In the genomic region with DNA sequence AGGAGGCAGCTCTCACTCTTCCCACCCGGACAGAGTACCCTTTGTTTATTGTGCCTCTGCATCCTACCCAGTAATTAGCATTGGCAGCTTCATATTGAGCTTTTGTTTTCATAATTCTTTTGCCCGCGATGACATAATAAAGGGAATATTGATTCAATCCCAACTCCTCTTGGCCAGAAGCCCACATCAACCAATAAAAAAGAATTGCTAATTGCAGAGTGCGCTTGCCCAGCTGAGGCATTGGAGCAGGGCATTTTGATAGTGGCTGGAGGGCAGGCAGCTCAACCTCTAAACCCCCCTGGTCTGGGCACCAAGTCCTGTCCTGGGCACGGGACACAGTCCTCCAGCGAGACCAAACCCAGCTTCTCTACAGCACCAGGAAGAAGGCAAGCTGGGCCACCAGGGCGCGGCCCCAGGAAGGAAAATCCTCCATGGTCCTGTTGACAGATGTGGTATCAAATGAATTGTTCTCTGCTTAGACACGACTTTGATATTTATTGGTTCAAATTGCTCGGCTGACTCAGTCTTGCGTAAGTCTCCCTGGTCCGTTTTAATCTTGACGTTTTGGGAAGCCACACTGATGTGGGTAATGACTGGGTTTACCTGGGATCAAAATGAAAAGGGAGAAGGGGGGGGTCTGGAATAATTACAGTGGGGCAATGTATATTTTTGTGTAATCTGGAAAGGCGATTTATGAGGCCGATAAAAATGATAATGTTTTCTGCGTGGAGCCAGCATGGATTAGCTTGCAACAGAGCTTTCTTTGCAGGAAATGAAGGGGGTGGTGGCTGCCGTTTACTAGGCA, we compare ENCODE assay signal across 8 cellular contexts.
DNase-seq lines count a peak whose midpoint lies in the region; ATAC-seq and TF ChIP-seq lines count a peak whose summit lies in the region.
"Had no signal": no experiment of that assay in that cellular context is flagged by ENCODE, and none has a peak within 500 bp of the region (broad histone marks: within the 10 kb centered on the region; RNA-seq: fewer than 3 reads in every experiment).

No MANE protein-coding gene starts in this region.

- peak overlapping the region; percentile 49 for H3K9ac ChIP-seq in SK-N-MC (ENCODE audit: insufficient read length)
- H3K9ac ChIP-seq in mesendoderm (ENCODE audit: low read length): no peak overlapping the region

- H3K79me2 ChIP-seq in mesendoderm (ENCODE audit: control insufficient read depth, insufficient read depth, low read length): no peaks in the 10 kb centered on the region

- H4K8ac ChIP-seq in mesendoderm (ENCODE audit: low read depth, low read length): no peak overlapping the region

- no peaks in the 10 kb centered on the region for H3K27me3 ChIP-seq in mesendoderm (ENCODE audit: insufficient read depth, low read length, poor library complexity)
- H3K27me3 ChIP-seq in uterus: no peaks in the 10 kb centered on the region

- H2BK5ac ChIP-seq in mesendoderm (ENCODE audit: low read length): no peak overlapping the region

- H3K27ac ChIP-seq in SK-N-MC (peak overlapping the region; percentile 97), temporal lobe (ENCODE audit: low read depth, low read length) (peak overlapping the region; percentile 96), mesendoderm (ENCODE audit: low read depth, low read length) (no peak overlapping the region), uterus (no peak overlapping the region)
- H3K27ac ChIP-seq: thoracic aorta had no signal

- H3K56ac ChIP-seq in mesendoderm (ENCODE audit: low read length): no peak overlapping the region

- H3K36me3 ChIP-seq in SK-N-MC (ENCODE audit: insufficient read depth, low read length): no peaks in the 10 kb centered on the region
- no peaks in the 10 kb centered on the region for H3K36me3 ChIP-seq in mesendoderm (ENCODE audit: control insufficient read depth, insufficient read depth, low read length)
- H3K36me3 ChIP-seq in uterus: no peaks in the 10 kb centered on the region
- H3K36me3 ChIP-seq: thoracic aorta had no signal

- no peak overlapping the region for H2BK15ac ChIP-seq in mesendoderm (replicated peaks; ENCODE audit: low read depth)

- no peaks in the 10 kb centered on the region for H3K9me3 ChIP-seq in SK-N-MC (ENCODE audit: low read depth, low read length)
- H3K9me3 ChIP-seq in uterus: no peaks in the 10 kb centered on the region
- H3K9me3 ChIP-seq: thoracic aorta had no signal

- DNase-seq in HPDE6-E6E7 (ENCODE audit: extremely low spot score) (peak; percentile 40), SK-N-MC (ENCODE audit: low read depth, low spot score) (peak; percentile 89), fibroblast of villous mesenchyme (ENCODE audit: low read depth) (peak; percentile 89), mesendoderm (no peak), uterus (no peak)

- ATAC-seq in GM21423 (IDR thresholded peaks at IDR 0.05; ENCODE audit: unreplicated experiment): no peak

- no peaks in the 10 kb centered on the region for H3K79me1 ChIP-seq in mesendoderm (ENCODE audit: low read length)

- no peak overlapping the region for H3K4me2 ChIP-seq in mesendoderm (ENCODE audit: low read length)

- no peak overlapping the region for H3K18ac ChIP-seq in mesendoderm (ENCODE audit: low read length)

- H3K23ac ChIP-seq in mesendoderm (ENCODE audit: low read length): no peak overlapping the region

- no CpG with 5 or more reads among the region's 17 CpGs for WGBS in mesendoderm (ENCODE audit: extremely low coverage, insufficient coverage, low lambda C conversion rate)

- no peak overlapping the region for H4K5ac ChIP-seq in mesendoderm (ENCODE audit: low read length)

- TF ChIP-seq POLR2A in uterus (IDR thresholded peaks at IDR 0.05): no peak

- H2BK120ac ChIP-seq in mesendoderm (ENCODE audit: low read depth, low read length): no peak overlapping the region

- intact Hi-C loops in uterus (cut with DNase I; ENCODE audit: low total_unique reads): no loop called here

- H3K4ac ChIP-seq in mesendoderm (ENCODE audit: low read depth, low read length): no peak overlapping the region

- no peak overlapping the region for H2AK5ac ChIP-seq in mesendoderm (ENCODE audit: low read length)

- no peak for TF ChIP-seq CTCF in fibroblast of villous mesenchyme (IDR thresholded peaks at IDR 0.05; ENCODE audit: insufficient read depth, low read depth, low read length)
- TF ChIP-seq CTCF in uterus (IDR thresholded peaks at IDR 0.05): no peak

- H3K4me1 ChIP-seq in mesendoderm (ENCODE audit: control insufficient read depth, low read depth, low read length) (no peaks in the 10 kb centered on the region), uterus (no peaks in the 10 kb centered on the region)

- peak overlapping the region; percentile 75 for H3K4me3 ChIP-seq in SK-N-MC
- peak overlapping the region; percentile 46 for H3K4me3 ChIP-seq in fibroblast of villous mesenchyme (ENCODE audit: low read depth, low read length)
- no peak overlapping the region for H3K4me3 ChIP-seq in mesendoderm (ENCODE audit: low read length)
- H3K4me3 ChIP-seq in uterus: no peak overlapping the region
- H3K4me3 ChIP-seq: thoracic aorta had no signal

Comparison
In these comparisons a context has a peak if more than half of its experiments do, and no peak if none do; other contexts are left out.
1. DNase-seq: peak in HPDE6-E6E7 (single experiment), SK-N-MC (single experiment) and fibroblast of villous mesenchyme (single experiment); none in mesendoderm (single experiment) and uterus (0 of 2).
2. H3K27ac ChIP-seq: peak in SK-N-MC (single experiment) and temporal lobe (single experiment); none in mesendoderm (single experiment) and uterus (0 of 2).
3. H3K4me3 ChIP-seq: peak in SK-N-MC (single experiment) and fibroblast of villous mesenchyme (single experiment); none in mesendoderm (single experiment) and uterus (0 of 2).